ENCODE assay signal across 1 cellular context in the genomic region with DNA sequence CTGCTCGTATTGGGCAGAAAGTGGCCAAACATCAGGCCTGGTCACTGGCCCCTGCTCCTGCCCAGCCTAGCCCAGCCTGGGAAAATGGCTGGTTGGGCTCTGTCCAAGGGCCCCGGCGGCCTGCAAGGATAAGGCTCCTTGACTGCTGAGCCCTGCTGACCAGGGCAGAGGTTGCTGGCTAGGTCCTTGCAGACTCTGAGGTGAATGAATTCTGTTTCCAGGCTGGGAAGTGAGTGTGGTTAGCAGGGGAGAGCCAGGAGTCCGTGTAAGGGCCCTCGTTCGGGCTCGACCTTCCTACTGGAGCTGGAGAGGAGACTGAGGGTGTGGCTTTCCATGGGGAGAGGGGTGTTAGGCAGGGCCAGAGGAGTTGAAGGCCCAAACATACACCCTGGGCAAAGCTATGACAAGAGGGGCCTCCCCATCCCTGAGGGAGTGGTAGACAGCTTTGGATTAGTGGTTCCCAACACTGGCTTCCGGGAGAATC.
TF ChIP-seq lines count a peak whose summit lies in the region.

No MANE protein-coding gene starts in this region.

TF ChIP-seq in HepG2, 621 proteins besides CTCF, POLR2A, EP300 and RAD21 (continued from another document and continues in another):
- TF ChIP-seq, protein P1, sequence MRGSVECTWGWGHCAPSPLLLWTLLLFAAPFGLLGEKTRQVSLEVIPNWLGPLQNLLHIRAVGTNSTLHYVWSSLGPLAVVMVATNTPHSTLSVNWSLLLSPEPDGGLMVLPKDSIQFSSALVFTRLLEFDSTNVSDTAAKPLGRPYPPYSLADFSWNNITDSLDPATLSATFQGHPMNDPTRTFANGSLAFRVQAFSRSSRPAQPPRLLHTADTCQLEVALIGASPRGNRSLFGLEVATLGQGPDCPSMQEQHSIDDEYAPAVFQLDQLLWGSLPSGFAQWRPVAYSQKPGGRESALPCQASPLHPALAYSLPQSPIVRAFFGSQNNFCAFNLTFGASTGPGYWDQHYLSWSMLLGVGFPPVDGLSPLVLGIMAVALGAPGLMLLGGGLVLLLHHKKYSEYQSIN (CRISPR knock-in tag; IDR thresholded peaks at IDR 0.05; ENCODE audit: borderline replicate concordance), result no peak
- TF ChIP-seq FOSL2 (CRISPR knock-in tag; IDR thresholded peaks at IDR 0.05) (no peak), NR2F6 (IDR thresholded peaks at IDR 0.05) (no peak; the same call in 1 of the 2 replicates), NR2F6 (CRISPR knock-in tag; IDR thresholded peaks at IDR 0.05) (peak; percentile 65; the same call in 1 of the 2 replicates), PHF21A (CRISPR knock-in tag; IDR thresholded peaks at IDR 0.05) (peak; percentile 44; the same call in 1 of the 2 replicates), ZNF883 (CRISPR knock-in tag; IDR thresholded peaks at IDR 0.05; ENCODE audit: not compliant biosample characterization) (no peak), TAF1 (CRISPR knock-in tag; IDR thresholded peaks at IDR 0.05) (peak; percentile 35; the same call in 1 of the 2 replicates), JUND (CRISPR knock-in tag; IDR thresholded peaks at IDR 0.05) (no peak), ZNF367 (CRISPR knock-in tag; IDR thresholded peaks at IDR 0.05; ENCODE audit: borderline replicate concordance) (no peak), FOXJ3 (CRISPR knock-in tag; IDR thresholded peaks at IDR 0.05; ENCODE audit: borderline replicate concordance) (no peak), CHCHD3 (CRISPR knock-in tag; IDR thresholded peaks at IDR 0.05) (no peak), KDM6A (CRISPR knock-in tag; IDR thresholded peaks at IDR 0.05; ENCODE audit: low read depth) (no peak), ZSCAN29 (CRISPR knock-in tag; conservative IDR thresholded peaks at IDR 0.05) (no peak), HDAC6 (IDR thresholded peaks at IDR 0.05; ENCODE audit: low read depth, low read length) (no peak), RXRB (CRISPR knock-in tag; IDR thresholded peaks at IDR 0.05; ENCODE audit: borderline replicate concordance) (peak; percentile 56; the same call in 1 of the 2 replicates), ZNF674 (CRISPR knock-in tag; IDR thresholded peaks at IDR 0.05; ENCODE audit: low read depth) (no peak), ZNF138 (CRISPR knock-in tag; IDR thresholded peaks at IDR 0.05; ENCODE audit: low read depth) (no peak), EED (CRISPR knock-in tag; IDR thresholded peaks at IDR 0.05) (no peak), SMYD3 (CRISPR knock-in tag; IDR thresholded peaks at IDR 0.05) (no peak), MAF1 (CRISPR knock-in tag; IDR thresholded peaks at IDR 0.05; ENCODE audit: borderline replicate concordance) (no peak), RELA (CRISPR knock-in tag; IDR thresholded peaks at IDR 0.05) (no peak), ZNF441 (CRISPR knock-in tag; IDR thresholded peaks at IDR 0.05; ENCODE audit: borderline replicate concordance) (no peak), MYC (CRISPR knock-in tag; IDR thresholded peaks at IDR 0.05; ENCODE audit: borderline replicate concordance) (no peak; the same call in 1 of the 2 replicates), CCAR2 (optimal IDR thresholded peaks at IDR 0.05; ENCODE audit: low read depth, low read length) (no peak), SRSF1 (optimal IDR thresholded peaks at IDR 0.05; ENCODE audit: low read depth, low read length) (no peak), ZMAT3 (CRISPR knock-in tag; conservative IDR thresholded peaks at IDR 0.05) (no peak), AHR (CRISPR knock-in tag; IDR thresholded peaks at IDR 0.05) (no peak), MED8 (CRISPR knock-in tag; IDR thresholded peaks at IDR 0.05; ENCODE audit: insufficient replicate concordance) (no peak), ZNF292 (CRISPR knock-in tag; IDR thresholded peaks at IDR 0.05; ENCODE audit: borderline replicate concordance, low read depth) (peak; percentile 44; the same call in 1 of the 2 replicates), RFXAP (CRISPR knock-in tag; IDR thresholded peaks at IDR 0.05; ENCODE audit: borderline replicate concordance) (no peak; the same call in 1 of the 2 replicates), JUNB (CRISPR knock-in tag; IDR thresholded peaks at IDR 0.05; ENCODE audit: borderline replicate concordance) (no peak), ATAD3A (CRISPR knock-in tag; IDR thresholded peaks at IDR 0.05) (no peak), PAF1 (CRISPR knock-in tag; IDR thresholded peaks at IDR 0.05) (no peak), ZNF264 (CRISPR knock-in tag; IDR thresholded peaks at IDR 0.05) (peak; percentile 56; the same call in 1 of the 2 replicates), ZNF598 (CRISPR knock-in tag; IDR thresholded peaks at IDR 0.05; ENCODE audit: borderline replicate concordance) (no peak), ZNF713 (CRISPR knock-in tag; IDR thresholded peaks at IDR 0.05) (no peak), ZNF552 (CRISPR knock-in tag; IDR thresholded peaks at IDR 0.05; ENCODE audit: borderline replicate concordance) (no peak), XRCC5 (optimal IDR thresholded peaks at IDR 0.05; ENCODE audit: low read length) (peak; percentile 88), AGO2 (optimal IDR thresholded peaks at IDR 0.05; ENCODE audit: low read depth, low read length) (peak; percentile 35), ARID2 (CRISPR knock-in tag; IDR thresholded peaks at IDR 0.05; ENCODE audit: borderline replicate concordance) (no peak), PRMT3 (CRISPR knock-in tag; IDR thresholded peaks at IDR 0.05; ENCODE audit: borderline replicate concordance, low read depth) (no peak)
- TF ChIP-seq, protein P2, sequence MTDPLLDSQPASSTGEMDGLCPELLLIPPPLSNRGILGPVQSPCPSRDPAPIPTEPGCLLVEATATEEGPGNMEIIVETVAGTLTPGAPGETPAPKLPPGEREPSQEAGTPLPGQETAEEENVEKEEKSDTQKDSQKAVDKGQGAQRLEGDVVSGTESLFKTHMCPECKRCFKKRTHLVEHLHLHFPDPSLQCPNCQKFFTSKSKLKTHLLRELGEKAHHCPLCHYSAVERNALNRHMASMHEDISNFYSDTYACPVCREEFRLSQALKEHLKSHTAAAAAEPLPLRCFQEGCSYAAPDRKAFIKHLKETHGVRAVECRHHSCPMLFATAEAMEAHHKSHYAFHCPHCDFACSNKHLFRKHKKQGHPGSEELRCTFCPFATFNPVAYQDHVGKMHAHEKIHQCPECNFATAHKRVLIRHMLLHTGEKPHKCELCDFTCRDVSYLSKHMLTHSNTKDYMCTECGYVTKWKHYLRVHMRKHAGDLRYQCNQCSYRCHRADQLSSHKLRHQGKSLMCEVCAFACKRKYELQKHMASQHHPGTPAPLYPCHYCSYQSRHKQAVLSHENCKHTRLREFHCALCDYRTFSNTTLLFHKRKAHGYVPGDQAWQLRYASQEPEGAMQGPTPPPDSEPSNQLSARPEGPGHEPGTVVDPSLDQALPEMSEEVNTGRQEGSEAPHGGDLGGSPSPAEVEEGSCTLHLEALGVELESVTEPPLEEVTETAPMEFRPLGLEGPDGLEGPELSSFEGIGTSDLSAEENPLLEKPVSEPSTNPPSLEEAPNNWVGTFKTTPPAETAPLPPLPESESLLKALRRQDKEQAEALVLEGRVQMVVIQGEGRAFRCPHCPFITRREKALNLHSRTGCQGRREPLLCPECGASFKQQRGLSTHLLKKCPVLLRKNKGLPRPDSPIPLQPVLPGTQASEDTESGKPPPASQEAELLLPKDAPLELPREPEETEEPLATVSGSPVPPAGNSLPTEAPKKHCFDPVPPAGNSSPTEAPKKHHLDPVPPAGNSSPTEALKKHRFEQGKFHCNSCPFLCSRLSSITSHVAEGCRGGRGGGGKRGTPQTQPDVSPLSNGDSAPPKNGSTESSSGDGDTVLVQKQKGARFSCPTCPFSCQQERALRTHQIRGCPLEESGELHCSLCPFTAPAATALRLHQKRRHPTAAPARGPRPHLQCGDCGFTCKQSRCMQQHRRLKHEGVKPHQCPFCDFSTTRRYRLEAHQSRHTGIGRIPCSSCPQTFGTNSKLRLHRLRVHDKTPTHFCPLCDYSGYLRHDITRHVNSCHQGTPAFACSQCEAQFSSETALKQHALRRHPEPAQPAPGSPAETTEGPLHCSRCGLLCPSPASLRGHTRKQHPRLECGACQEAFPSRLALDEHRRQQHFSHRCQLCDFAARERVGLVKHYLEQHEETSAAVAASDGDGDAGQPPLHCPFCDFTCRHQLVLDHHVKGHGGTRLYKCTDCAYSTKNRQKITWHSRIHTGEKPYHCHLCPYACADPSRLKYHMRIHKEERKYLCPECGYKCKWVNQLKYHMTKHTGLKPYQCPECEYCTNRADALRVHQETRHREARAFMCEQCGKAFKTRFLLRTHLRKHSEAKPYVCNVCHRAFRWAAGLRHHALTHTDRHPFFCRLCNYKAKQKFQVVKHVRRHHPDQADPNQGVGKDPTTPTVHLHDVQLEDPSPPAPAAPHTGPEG (CRISPR knock-in tag; IDR thresholded peaks at IDR 0.05), result no peak
- TF ChIP-seq, protein P3, sequence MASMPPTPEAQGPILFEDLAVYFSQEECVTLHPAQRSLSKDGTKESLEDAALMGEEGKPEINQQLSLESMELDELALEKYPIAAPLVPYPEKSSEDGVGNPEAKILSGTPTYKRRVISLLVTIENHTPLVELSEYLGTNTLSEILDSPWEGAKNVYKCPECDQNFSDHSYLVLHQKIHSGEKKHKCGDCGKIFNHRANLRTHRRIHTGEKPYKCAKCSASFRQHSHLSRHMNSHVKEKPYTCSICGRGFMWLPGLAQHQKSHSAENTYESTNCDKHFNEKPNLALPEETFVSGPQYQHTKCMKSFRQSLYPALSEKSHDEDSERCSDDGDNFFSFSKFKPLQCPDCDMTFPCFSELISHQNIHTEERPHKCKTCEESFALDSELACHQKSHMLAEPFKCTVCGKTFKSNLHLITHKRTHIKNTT (CRISPR knock-in tag; IDR thresholded peaks at IDR 0.05), result no peak
- TF ChIP-seq, protein P4, sequence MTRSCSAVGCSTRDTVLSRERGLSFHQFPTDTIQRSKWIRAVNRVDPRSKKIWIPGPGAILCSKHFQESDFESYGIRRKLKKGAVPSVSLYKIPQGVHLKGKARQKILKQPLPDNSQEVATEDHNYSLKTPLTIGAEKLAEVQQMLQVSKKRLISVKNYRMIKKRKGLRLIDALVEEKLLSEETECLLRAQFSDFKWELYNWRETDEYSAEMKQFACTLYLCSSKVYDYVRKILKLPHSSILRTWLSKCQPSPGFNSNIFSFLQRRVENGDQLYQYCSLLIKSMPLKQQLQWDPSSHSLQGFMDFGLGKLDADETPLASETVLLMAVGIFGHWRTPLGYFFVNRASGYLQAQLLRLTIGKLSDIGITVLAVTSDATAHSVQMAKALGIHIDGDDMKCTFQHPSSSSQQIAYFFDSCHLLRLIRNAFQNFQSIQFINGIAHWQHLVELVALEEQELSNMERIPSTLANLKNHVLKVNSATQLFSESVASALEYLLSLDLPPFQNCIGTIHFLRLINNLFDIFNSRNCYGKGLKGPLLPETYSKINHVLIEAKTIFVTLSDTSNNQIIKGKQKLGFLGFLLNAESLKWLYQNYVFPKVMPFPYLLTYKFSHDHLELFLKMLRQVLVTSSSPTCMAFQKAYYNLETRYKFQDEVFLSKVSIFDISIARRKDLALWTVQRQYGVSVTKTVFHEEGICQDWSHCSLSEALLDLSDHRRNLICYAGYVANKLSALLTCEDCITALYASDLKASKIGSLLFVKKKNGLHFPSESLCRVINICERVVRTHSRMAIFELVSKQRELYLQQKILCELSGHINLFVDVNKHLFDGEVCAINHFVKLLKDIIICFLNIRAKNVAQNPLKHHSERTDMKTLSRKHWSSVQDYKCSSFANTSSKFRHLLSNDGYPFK (CRISPR knock-in tag; IDR thresholded peaks at IDR 0.05; ENCODE audit: borderline replicate concordance), result no peak
- TF ChIP-seq, protein P5, sequence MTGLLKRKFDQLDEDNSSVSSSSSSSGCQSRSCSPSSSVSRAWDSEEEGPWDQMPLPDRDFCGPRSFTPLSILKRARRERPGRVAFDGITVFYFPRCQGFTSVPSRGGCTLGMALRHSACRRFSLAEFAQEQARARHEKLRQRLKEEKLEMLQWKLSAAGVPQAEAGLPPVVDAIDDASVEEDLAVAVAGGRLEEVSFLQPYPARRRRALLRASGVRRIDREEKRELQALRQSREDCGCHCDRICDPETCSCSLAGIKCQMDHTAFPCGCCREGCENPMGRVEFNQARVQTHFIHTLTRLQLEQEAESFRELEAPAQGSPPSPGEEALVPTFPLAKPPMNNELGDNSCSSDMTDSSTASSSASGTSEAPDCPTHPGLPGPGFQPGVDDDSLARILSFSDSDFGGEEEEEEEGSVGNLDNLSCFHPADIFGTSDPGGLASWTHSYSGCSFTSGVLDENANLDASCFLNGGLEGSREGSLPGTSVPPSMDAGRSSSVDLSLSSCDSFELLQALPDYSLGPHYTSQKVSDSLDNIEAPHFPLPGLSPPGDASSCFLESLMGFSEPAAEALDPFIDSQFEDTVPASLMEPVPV (CRISPR knock-in tag; IDR thresholded peaks at IDR 0.05), result no peak
- TF ChIP-seq, protein P6, sequence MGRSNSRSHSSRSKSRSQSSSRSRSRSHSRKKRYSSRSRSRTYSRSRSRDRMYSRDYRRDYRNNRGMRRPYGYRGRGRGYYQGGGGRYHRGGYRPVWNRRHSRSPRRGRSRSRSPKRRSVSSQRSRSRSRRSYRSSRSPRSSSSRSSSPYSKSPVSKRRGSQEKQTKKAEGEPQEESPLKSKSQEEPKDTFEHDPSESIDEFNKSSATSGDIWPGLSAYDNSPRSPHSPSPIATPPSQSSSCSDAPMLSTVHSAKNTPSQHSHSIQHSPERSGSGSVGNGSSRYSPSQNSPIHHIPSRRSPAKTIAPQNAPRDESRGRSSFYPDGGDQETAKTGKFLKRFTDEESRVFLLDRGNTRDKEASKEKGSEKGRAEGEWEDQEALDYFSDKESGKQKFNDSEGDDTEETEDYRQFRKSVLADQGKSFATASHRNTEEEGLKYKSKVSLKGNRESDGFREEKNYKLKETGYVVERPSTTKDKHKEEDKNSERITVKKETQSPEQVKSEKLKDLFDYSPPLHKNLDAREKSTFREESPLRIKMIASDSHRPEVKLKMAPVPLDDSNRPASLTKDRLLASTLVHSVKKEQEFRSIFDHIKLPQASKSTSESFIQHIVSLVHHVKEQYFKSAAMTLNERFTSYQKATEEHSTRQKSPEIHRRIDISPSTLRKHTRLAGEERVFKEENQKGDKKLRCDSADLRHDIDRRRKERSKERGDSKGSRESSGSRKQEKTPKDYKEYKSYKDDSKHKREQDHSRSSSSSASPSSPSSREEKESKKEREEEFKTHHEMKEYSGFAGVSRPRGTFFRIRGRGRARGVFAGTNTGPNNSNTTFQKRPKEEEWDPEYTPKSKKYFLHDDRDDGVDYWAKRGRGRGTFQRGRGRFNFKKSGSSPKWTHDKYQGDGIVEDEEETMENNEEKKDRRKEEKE (IDR thresholded peaks at IDR 0.05), result no peak
- TF ChIP-seq, protein P7, sequence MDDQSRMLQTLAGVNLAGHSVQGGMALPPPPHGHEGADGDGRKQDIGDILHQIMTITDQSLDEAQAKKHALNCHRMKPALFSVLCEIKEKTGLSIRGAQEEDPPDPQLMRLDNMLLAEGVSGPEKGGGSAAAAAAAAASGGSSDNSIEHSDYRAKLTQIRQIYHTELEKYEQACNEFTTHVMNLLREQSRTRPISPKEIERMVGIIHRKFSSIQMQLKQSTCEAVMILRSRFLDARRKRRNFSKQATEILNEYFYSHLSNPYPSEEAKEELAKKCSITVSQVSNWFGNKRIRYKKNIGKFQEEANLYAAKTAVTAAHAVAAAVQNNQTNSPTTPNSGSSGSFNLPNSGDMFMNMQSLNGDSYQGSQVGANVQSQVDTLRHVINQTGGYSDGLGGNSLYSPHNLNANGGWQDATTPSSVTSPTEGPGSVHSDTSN (CRISPR knock-in tag; IDR thresholded peaks at IDR 0.05; ENCODE audit: borderline replicate concordance), result no peak
- TF ChIP-seq, protein P8, sequence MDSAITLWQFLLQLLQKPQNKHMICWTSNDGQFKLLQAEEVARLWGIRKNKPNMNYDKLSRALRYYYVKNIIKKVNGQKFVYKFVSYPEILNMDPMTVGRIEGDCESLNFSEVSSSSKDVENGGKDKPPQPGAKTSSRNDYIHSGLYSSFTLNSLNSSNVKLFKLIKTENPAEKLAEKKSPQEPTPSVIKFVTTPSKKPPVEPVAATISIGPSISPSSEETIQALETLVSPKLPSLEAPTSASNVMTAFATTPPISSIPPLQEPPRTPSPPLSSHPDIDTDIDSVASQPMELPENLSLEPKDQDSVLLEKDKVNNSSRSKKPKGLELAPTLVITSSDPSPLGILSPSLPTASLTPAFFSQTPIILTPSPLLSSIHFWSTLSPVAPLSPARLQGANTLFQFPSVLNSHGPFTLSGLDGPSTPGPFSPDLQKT (CRISPR knock-in tag; IDR thresholded peaks at IDR 0.05; ENCODE audit: borderline replicate concordance), result no peak
